10 cellular contexts compared by ENCODE assay signal in genomic region chr5:172869734-172870133, GRCh38. TPM values are rescaled to one million over a fixed set of nuclear protein-coding genes. Genes with fewer than 3 reads are reported as not detected.
DNase-seq lines count a peak whose midpoint lies in the region; ATAC-seq, FAIRE-seq and TF ChIP-seq lines count a peak whose summit lies in the region.
"Had no signal": no experiment of that assay in that cellular context is flagged by ENCODE, and none has a peak within 500 bp of the region (broad histone marks: within the 10 kb centered on the region; RNA-seq: fewer than 3 reads in every experiment).

No MANE protein-coding gene starts in this region.

- no peak for TF ChIP-seq POLR2A in endothelial cell of umbilical vein (IDR thresholded peaks at IDR 0.05; ENCODE audit: low read depth, low read length)
- TF ChIP-seq POLR2A in tibial nerve (IDR thresholded peaks at IDR 0.05): no peak

- TF ChIP-seq CTCF in RWPE2 (IDR thresholded peaks at IDR 0.05; ENCODE audit: poor library complexity, severe bottlenecking) (no peak), endothelial cell of umbilical vein (IDR thresholded peaks at IDR 0.05; ENCODE audit: extremely low read depth in 1 of 2, insufficient read depth in 1 of 2, low read depth in 1 of 2, low read length in 2 of 2) (no peak), tibial nerve (IDR thresholded peaks at IDR 0.05) (no peak)

- TSS peak; percentile 55 for BruUV-seq in endothelial cell of umbilical vein (replicated peaks; lab: Mats Ljungman, UMichigan)

- peak overlapping the region; percentile 35 for H3K4me2 ChIP-seq in endothelial cell of umbilical vein (ENCODE audit: insufficient read depth, low read length)

- H3K9ac ChIP-seq in endothelial cell of umbilical vein (replicated peaks; ENCODE audit: extremely low read depth, insufficient read depth, low read length): peak overlapping the region; percentile 76

- ATAC-seq in RWPE2 (ENCODE audit: low read depth) (no peak), GM21825 (IDR thresholded peaks at IDR 0.05; ENCODE audit: unreplicated experiment) (no peak)

- no peaks in the 10 kb centered on the region for H3K9me1 ChIP-seq in endothelial cell of umbilical vein (replicated peaks; ENCODE audit: control insufficient read depth, extremely low read depth, insufficient read depth, low read length)

- H3K4me3 ChIP-seq in RWPE2 (ENCODE audit: severe bottlenecking): no peak overlapping the region
- no peak overlapping the region for H3K4me3 ChIP-seq in endothelial cell of umbilical vein (replicated peaks in 1 of 3; ENCODE audit: insufficient read depth in 1 of 3, low read depth in 1 of 3, low read length in 3 of 3)
- H3K4me3 ChIP-seq in tibial nerve: no peak overlapping the region

- no peaks in the 10 kb centered on the region for H4K20me1 ChIP-seq in endothelial cell of umbilical vein (replicated peaks; ENCODE audit: control insufficient read depth, extremely low read depth, insufficient read depth, low read length)

- intact Hi-C loops in endothelial cell of umbilical vein (cut with micrococcal nuclease): loop anchor here (1.0 to 2.0 kb wide), 13 partner anchors 10 to 153 kb away; partner anchors contain the start of gene ERGIC1

- peaks cover 12% of the 10 kb centered on the region for H3K79me2 ChIP-seq in endothelial cell of umbilical vein (ENCODE audit: control insufficient read depth, insufficient read depth, low read length)

- no peaks in the 10 kb centered on the region for H3K27me3 ChIP-seq in RWPE2 (ENCODE audit: insufficient read depth, poor library complexity, severe bottlenecking)
- H3K27me3 ChIP-seq in endothelial cell of umbilical vein (ENCODE audit: control insufficient read depth in 2 of 2, insufficient read depth in 2 of 2, low read length in 2 of 2): no peaks in the 10 kb centered on the region
- H3K27me3 ChIP-seq in tibial nerve: no peaks in the 10 kb centered on the region

- H3K9me3 ChIP-seq in RWPE2 (ENCODE audit: severe bottlenecking): no peaks in the 10 kb centered on the region
- no peaks in the 10 kb centered on the region for H3K9me3 ChIP-seq in endothelial cell of umbilical vein (replicated peaks; ENCODE audit: control insufficient read depth, insufficient read depth, low read length)
- no peaks in the 10 kb centered on the region for H3K9me3 ChIP-seq in tibial nerve

- no peak for FAIRE-seq in endothelial cell of umbilical vein (lab: Jason Lieb, UNC)
- FAIRE-seq: GM19239, small intestine had no signal

- dilution Hi-C loops in endothelial cell of umbilical vein (cut with MboI; ENCODE audit: extremely low pct_ligation_motif_present, low sequenced_read_pairs): no loop called here

- POLR2A ChIA-PET in endothelial cell of umbilical vein (lab: Charles Lee): interaction anchor here (1.0 to 4.8 kb wide), 4 partner anchors 11 to 99 kb away, joined by 3 to 40 read pairs (median 14); partner anchors contain the start of gene DUSP1

- CTCF ChIA-PET in endothelial cell of umbilical vein (lab: Charles Lee): interaction anchor here (0.9 to 6.3 kb wide), 23 partner anchors 10 to 163 kb away, joined by 3 to 85 read pairs (median 4); partner anchors contain the start of gene DUSP1

- H3K27ac ChIP-seq in RWPE2 (ENCODE audit: poor library complexity, severe bottlenecking) (peak overlapping the region; percentile 99), endothelial cell of umbilical vein (ENCODE audit: insufficient read depth, low read depth, low read length) (peak overlapping the region; percentile 94), tibial nerve (peak overlapping the region; percentile 71 to 94 (median 83))

- no peak for DNase-seq in RWPE2 (ENCODE audit: low spot score)
- DNase-seq in endothelial cell of umbilical vein (ENCODE audit: low read depth, low spot score): no peak
- DNase-seq in myocyte (ENCODE audit: low read depth): peak; percentile 24
- DNase-seq in tibial nerve (ENCODE audit: low spot score in 2 of 2): no peak
- DNase-seq in activated CD4-positive, alpha-beta T cell treated with anti-CD3 and anti-CD28 coated beads, Interleukin-2, amount 50 U/mL, for 48 hours: no peak
- DNase-seq in inferior parietal cortex (ENCODE audit: extremely low spot score): no peak
- DNase-seq in NCI-H524 treated with DMSO at 0.1 percent for 48 hours (lab: John Stamatoyannopoulos, UW): no peak
- DNase-seq: small intestine had no signal

- H3K36me3 ChIP-seq in RWPE2 (ENCODE audit: low read depth): peaks cover 27% of the 10 kb centered on the region
- no peaks in the 10 kb centered on the region for H3K36me3 ChIP-seq in endothelial cell of umbilical vein (ENCODE audit: control insufficient read depth in 2 of 2, extremely low read depth in 1 of 2, insufficient read depth in 2 of 2, low read length in 2 of 2)
- no peaks in the 10 kb centered on the region for H3K36me3 ChIP-seq in tibial nerve

- WGBS in tibial nerve, 2 donors: 71% methylated on average over 2 of the region's 2 CpGs

- H3K4me1 ChIP-seq in RWPE2 (ENCODE audit: insufficient read depth, poor library complexity, severe bottlenecking): peaks cover 74% of the 10 kb centered on the region
- peaks cover 62% of the 10 kb centered on the region for H3K4me1 ChIP-seq in endothelial cell of umbilical vein (ENCODE audit: control insufficient read depth, extremely low read depth, insufficient read depth, low read length)
- peaks cover 0 to 89% (median 70%) of the 10 kb centered on the region in 4 donors for H3K4me1 ChIP-seq in tibial nerve

- TF ChIP-seq EP300 in tibial nerve (IDR thresholded peaks at IDR 0.05): no peak

- H2AFZ ChIP-seq in endothelial cell of umbilical vein (ENCODE audit: low read depth, low read length): no peak overlapping the region

TF ChIP-seq in endothelial cell of umbilical vein, 7 proteins besides CTCF, POLR2A, EP300 and RAD21:
- TF ChIP-seq MAX (IDR thresholded peaks at IDR 0.05; ENCODE audit: insufficient read depth, insufficient read length) (no peak), POLR2AphosphoS5 (IDR thresholded peaks at IDR 0.05; ENCODE audit: insufficient read depth, low read depth, low read length) (no peak), GATA2 (IDR thresholded peaks at IDR 0.05; ENCODE audit: insufficient read depth, insufficient read length, low read depth, low read length) (no peak), MYC (IDR thresholded peaks at IDR 0.05; ENCODE audit: low read depth, low read length) (no peak), EZH2 (IDR thresholded peaks at IDR 0.05; ENCODE audit: borderline replicate concordance, low read depth, low read length, severe bottlenecking) (no peak)

RNA-seq across cellular contexts. Expression of gene ERGIC1, which starts 35.7 kb away (rescaled TPM):
- 105 and 118 TPM in 2 replicates for total RNA-seq in endothelial cell of umbilical vein
- 109 and 115 TPM in 2 replicates for polyA plus RNA-seq in endothelial cell of umbilical vein
- polyA plus RNA-seq in endothelial cell of umbilical vein (2011; cell fraction: cytosol; rRNA removed): 84.9 and 98.4 TPM in 2 replicates
- polyA plus RNA-seq in endothelial cell of umbilical vein (2011; cell fraction: nucleus; rRNA removed): 63.2 and 75.9 TPM in 2 replicates
- 101 and 105 TPM in 2 replicates for polyA plus RNA-seq in endothelial cell of umbilical vein (2012)
- 189 and 212 TPM in 2 replicates for polyA minus RNA-seq in endothelial cell of umbilical vein
- polyA minus RNA-seq in endothelial cell of umbilical vein (2011; cell fraction: cytosol; rRNA and poly(A)+ RNA removed): 41.4 TPM
- polyA minus RNA-seq in endothelial cell of umbilical vein (2011; cell fraction: nucleus; rRNA and poly(A)+ RNA removed): 62.9 and 76.6 TPM in 2 replicates
- total RNA-seq in myocyte: 97.8 and 120 TPM in 2 replicates
- 196 TPM for polyA plus RNA-seq in myocyte (2012)
- 100 to 1,000 TPM in 2 of 4 donors, 10 to 100 TPM in 2; 60.9 to 123 (median 99.3) TPM for total RNA-seq in tibial nerve
